1 cellular context compared by ENCODE assay signal in the genomic region with DNA sequence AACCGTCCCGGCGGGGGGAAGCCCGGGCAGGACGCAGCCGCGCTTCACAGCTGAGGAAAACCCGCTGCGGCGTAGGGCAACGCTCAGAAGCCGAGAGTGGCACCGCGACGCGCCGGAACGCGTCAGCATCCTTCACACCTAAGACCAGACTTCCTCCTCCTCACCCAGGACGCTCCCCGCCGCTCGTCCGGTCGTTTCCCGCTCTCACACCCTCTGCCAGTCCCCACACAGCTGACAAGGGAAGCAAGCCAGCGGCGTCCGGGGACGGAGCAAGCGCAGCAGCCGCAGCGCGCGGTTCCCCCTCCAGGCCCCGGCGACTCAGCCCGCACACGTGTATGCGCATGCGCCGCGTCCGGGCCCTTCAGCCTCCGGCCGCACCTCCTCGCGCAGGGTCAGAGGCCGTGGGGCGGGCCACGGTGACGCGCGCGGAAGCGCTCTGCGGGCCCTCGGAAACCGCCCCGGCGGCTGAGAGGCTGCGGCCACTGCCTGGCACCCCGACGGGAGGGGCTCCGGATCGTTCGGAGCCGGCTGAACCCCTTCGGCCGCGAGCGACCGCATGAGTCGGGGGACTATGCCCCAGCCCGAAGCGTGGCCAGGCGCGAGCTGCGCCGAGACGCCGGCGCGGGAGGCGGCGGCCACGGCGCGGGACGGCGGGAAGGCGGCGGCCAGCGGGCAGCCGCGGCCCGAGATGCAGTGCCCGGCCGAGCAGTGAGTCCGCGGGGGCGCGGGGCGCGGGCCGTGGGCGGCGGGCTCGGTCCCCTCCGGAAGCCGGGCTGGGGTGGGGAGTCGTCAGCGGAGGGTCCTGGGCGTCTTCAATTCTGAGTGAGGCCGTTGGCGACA.
TF ChIP-seq lines count a peak whose summit lies in the region.

A gene (plus strand): TSS at position 449 of the 840 bp plus-strand sequence. CDS start 108 bp downstream, at position 557.

TF ChIP-seq in HEK293, 187 proteins besides CTCF, POLR2A, EP300 and RAD21 (continued from another document and continues in another):
- TF ChIP-seq, protein P1, sequence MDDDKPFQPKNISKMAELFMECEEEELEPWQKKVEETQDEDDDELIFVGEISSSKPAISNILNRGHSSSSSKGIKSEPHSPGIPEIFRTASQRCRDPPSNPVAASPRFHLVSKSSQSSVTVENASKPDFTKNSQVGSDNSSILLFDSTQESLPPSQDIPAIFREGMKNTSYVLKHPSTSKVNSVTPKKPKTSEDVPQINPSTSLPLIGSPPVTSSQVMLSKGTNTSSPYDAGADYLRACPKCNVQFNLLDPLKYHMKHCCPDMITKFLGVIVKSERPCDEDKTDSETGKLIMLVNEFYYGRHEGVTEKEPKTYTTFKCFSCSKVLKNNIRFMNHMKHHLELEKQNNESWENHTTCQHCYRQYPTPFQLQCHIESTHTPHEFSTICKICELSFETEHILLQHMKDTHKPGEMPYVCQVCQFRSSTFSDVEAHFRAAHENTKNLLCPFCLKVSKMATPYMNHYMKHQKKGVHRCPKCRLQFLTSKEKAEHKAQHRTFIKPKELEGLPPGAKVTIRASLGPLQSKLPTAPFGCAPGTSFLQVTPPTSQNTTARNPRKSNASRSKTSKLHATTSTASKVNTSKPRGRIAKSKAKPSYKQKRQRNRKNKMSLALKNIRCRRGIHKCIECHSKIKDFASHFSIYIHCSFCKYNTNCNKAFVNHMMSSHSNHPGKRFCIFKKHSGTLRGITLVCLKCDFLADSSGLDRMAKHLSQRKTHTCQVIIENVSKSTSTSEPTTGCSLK (tag by site-specific recombination; IDR thresholded peaks at IDR 0.05), result no peak
- TF ChIP-seq ZNF354C (tag by site-specific recombination; IDR thresholded peaks at IDR 0.05; ENCODE audit: borderline replicate concordance, low read depth), result no peak
- TF ChIP-seq ZIC2 (tag by site-specific recombination; IDR thresholded peaks at IDR 0.05), result peak; percentile 67
- TF ChIP-seq ZNF121 (tag by site-specific recombination; IDR thresholded peaks at IDR 0.05), result no peak
- TF ChIP-seq ZNF157 (tag by site-specific recombination; IDR thresholded peaks at IDR 0.05), result 0 out of 2 replicates have a peak, but pooled peaks have one; percentile 24
- TF ChIP-seq, protein P2, sequence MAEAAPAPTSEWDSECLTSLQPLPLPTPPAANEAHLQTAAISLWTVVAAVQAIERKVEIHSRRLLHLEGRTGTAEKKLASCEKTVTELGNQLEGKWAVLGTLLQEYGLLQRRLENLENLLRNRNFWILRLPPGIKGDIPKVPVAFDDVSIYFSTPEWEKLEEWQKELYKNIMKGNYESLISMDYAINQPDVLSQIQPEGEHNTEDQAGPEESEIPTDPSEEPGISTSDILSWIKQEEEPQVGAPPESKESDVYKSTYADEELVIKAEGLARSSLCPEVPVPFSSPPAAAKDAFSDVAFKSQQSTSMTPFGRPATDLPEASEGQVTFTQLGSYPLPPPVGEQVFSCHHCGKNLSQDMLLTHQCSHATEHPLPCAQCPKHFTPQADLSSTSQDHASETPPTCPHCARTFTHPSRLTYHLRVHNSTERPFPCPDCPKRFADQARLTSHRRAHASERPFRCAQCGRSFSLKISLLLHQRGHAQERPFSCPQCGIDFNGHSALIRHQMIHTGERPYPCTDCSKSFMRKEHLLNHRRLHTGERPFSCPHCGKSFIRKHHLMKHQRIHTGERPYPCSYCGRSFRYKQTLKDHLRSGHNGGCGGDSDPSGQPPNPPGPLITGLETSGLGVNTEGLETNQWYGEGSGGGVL (tag by site-specific recombination; IDR thresholded peaks at IDR 0.05), result peak; percentile 83
- TF ChIP-seq, protein P3, sequence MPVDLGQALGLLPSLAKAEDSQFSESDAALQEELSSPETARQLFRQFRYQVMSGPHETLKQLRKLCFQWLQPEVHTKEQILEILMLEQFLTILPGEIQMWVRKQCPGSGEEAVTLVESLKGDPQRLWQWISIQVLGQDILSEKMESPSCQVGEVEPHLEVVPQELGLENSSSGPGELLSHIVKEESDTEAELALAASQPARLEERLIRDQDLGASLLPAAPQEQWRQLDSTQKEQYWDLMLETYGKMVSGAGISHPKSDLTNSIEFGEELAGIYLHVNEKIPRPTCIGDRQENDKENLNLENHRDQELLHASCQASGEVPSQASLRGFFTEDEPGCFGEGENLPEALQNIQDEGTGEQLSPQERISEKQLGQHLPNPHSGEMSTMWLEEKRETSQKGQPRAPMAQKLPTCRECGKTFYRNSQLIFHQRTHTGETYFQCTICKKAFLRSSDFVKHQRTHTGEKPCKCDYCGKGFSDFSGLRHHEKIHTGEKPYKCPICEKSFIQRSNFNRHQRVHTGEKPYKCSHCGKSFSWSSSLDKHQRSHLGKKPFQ (tag by site-specific recombination; IDR thresholded peaks at IDR 0.05), result peak; percentile 90
- TF ChIP-seq, protein P4, sequence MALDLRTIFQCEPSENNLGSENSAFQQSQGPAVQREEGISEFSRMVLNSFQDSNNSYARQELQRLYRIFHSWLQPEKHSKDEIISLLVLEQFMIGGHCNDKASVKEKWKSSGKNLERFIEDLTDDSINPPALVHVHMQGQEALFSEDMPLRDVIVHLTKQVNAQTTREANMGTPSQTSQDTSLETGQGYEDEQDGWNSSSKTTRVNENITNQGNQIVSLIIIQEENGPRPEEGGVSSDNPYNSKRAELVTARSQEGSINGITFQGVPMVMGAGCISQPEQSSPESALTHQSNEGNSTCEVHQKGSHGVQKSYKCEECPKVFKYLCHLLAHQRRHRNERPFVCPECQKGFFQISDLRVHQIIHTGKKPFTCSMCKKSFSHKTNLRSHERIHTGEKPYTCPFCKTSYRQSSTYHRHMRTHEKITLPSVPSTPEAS (tag by site-specific recombination; IDR thresholded peaks at IDR 0.05), result no peak; the same call in 1 of the 2 replicates
- TF ChIP-seq ZNF558 (tag by site-specific recombination; IDR thresholded peaks at IDR 0.05), result no peak
- no peak for TF ChIP-seq SCRT1 (tag by site-specific recombination; IDR thresholded peaks at IDR 0.05; ENCODE audit: borderline replicate concordance)
- no peak for TF ChIP-seq ZNF350 (tag by site-specific recombination; IDR thresholded peaks at IDR 0.05)
- TF ChIP-seq, protein P5, sequence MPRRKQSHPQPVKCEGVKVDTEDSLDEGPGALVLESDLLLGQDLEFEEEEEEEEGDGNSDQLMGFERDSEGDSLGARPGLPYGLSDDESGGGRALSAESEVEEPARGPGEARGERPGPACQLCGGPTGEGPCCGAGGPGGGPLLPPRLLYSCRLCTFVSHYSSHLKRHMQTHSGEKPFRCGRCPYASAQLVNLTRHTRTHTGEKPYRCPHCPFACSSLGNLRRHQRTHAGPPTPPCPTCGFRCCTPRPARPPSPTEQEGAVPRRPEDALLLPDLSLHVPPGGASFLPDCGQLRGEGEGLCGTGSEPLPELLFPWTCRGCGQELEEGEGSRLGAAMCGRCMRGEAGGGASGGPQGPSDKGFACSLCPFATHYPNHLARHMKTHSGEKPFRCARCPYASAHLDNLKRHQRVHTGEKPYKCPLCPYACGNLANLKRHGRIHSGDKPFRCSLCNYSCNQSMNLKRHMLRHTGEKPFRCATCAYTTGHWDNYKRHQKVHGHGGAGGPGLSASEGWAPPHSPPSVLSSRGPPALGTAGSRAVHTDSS (tag by site-specific recombination; IDR thresholded peaks at IDR 0.05), result peak; percentile 27; the same call in 1 of the 2 replicates
- TF ChIP-seq, protein P6, sequence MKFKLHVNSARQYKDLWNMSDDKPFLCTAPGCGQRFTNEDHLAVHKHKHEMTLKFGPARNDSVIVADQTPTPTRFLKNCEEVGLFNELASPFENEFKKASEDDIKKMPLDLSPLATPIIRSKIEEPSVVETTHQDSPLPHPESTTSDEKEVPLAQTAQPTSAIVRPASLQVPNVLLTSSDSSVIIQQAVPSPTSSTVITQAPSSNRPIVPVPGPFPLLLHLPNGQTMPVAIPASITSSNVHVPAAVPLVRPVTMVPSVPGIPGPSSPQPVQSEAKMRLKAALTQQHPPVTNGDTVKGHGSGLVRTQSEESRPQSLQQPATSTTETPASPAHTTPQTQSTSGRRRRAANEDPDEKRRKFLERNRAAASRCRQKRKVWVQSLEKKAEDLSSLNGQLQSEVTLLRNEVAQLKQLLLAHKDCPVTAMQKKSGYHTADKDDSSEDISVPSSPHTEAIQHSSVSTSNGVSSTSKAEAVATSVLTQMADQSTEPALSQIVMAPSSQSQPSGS (tag by site-specific recombination; IDR thresholded peaks at IDR 0.05; ENCODE audit: low read depth), result no peak
- no peak for TF ChIP-seq ZNF514 (tag by site-specific recombination; IDR thresholded peaks at IDR 0.05)
- peak; percentile 88 for TF ChIP-seq ZNF561 (tag by site-specific recombination; IDR thresholded peaks at IDR 0.05; ENCODE audit: borderline replicate concordance)
- TF ChIP-seq ZNF610 (tag by site-specific recombination; IDR thresholded peaks at IDR 0.05; ENCODE audit: borderline replicate concordance), result peak; percentile 96
- TF ChIP-seq ZNF221 (tag by site-specific recombination; IDR thresholded peaks at IDR 0.05; ENCODE audit: borderline replicate concordance), result no peak
- TF ChIP-seq MZF1 (tag by site-specific recombination; IDR thresholded peaks at IDR 0.05; ENCODE audit: borderline replicate concordance), result peak; percentile 92
- no peak; the same call in 1 of the 2 replicates for TF ChIP-seq WT1 (tag by site-specific recombination; IDR thresholded peaks at IDR 0.05)
- TF ChIP-seq ZNF341 (tag by site-specific recombination; IDR thresholded peaks at IDR 0.05; ENCODE audit: low read depth), result peak; percentile 92
- TF ChIP-seq MYNN (tag by site-specific recombination; IDR thresholded peaks at IDR 0.05; ENCODE audit: borderline replicate concordance), result no peak; the same call in 1 of the 2 replicates
- TF ChIP-seq KLF9 (tag by site-specific recombination; IDR thresholded peaks at IDR 0.05; ENCODE audit: low read depth), result peak; percentile 88
- TF ChIP-seq SALL2 (tag by site-specific recombination; IDR thresholded peaks at IDR 0.05; ENCODE audit: borderline replicate concordance), result no peak
- TF ChIP-seq, protein P7, sequence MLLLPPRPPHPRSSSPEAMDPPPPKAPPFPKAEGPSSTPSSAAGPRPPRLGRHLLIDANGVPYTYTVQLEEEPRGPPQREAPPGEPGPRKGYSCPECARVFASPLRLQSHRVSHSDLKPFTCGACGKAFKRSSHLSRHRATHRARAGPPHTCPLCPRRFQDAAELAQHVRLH (tag by site-specific recombination; IDR thresholded peaks at IDR 0.05), result peak; percentile 85; the same call in 1 of the 2 replicates
- TF ChIP-seq, protein P8, sequence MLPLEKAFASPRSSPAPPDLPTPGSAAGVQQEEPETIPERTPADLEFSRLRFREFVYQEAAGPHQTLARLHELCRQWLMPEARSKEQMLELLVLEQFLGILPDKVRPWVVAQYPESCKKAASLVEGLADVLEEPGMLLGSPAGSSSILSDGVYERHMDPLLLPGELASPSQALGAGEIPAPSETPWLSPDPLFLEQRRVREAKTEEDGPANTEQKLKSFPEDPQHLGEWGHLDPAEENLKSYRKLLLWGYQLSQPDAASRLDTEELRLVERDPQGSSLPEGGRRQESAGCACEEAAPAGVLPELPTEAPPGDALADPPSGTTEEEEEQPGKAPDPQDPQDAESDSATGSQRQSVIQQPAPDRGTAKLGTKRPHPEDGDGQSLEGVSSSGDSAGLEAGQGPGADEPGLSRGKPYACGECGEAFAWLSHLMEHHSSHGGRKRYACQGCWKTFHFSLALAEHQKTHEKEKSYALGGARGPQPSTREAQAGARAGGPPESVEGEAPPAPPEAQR (tag by site-specific recombination; IDR thresholded peaks at IDR 0.05), result 0 out of 2 replicates have a peak, but pooled peaks have one; percentile 31
- TF ChIP-seq ZNF549 (tag by site-specific recombination; IDR thresholded peaks at IDR 0.05), result no peak
- TF ChIP-seq ZNF175 (tag by site-specific recombination; IDR thresholded peaks at IDR 0.05), result no peak
- no peak for TF ChIP-seq ZNF19 (tag by site-specific recombination; IDR thresholded peaks at IDR 0.05; ENCODE audit: low read depth)
- TF ChIP-seq, protein P9, sequence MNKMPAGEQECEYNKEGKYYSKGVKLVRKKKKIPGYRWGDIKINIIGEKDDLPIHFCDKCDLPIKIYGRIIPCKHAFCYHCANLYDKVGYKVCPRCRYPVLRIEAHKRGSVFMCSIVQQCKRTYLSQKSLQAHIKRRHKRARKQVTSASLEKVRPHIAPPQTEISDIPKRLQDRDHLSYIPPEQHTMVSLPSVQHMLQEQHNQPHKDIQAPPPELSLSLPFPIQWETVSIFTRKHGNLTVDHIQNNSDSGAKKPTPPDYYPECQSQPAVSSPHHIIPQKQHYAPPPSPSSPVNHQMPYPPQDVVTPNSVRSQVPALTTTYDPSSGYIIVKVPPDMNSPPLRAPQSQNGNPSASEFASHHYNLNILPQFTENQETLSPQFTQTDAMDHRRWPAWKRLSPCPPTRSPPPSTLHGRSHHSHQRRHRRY (tag by site-specific recombination; IDR thresholded peaks at IDR 0.05), result no peak; the same call in 1 of the 2 replicates
- no peak for TF ChIP-seq ZNF837 (tag by site-specific recombination; IDR thresholded peaks at IDR 0.05)
- peak; percentile 85 for TF ChIP-seq KLF10 (tag by site-specific recombination; IDR thresholded peaks at IDR 0.05)
- TF ChIP-seq HOXA7 (CRISPR knock-in tag; IDR thresholded peaks at IDR 0.05; ENCODE audit: borderline replicate concordance), result no peak
- no peak; the same call in 1 of the 2 replicates for TF ChIP-seq YY1 (tag by site-specific recombination; IDR thresholded peaks at IDR 0.05)
- no peak for TF ChIP-seq ZNF658 (tag by site-specific recombination; IDR thresholded peaks at IDR 0.05)
- TF ChIP-seq IKZF3 (tag by site-specific recombination; IDR thresholded peaks at IDR 0.05), result 0 out of 2 replicates have a peak, but pooled peaks have one; percentile 62
